In genomic region chr3:40695848-40696247, GRCh38 we compare ENCODE assay signal across 26 cellular contexts.
DNase-seq lines count a peak whose midpoint lies in the region; ATAC-seq, FAIRE-seq and TF ChIP-seq lines count a peak whose summit lies in the region.
"Had no signal": no experiment of that assay in that cellular context is flagged by ENCODE, and none has a peak within 500 bp of the region (broad histone marks: within the 10 kb centered on the region; RNA-seq: fewer than 3 reads in every experiment).

No MANE protein-coding gene starts in this region.

- intact Hi-C loops in Right ventricle myocardium superior (cut with DNase I): no loop called here
- intact Hi-C loops in Right ventricle myocardium inferior (cut with DNase I): no loop called here
- intact Hi-C loops in PC-9 (cut with micrococcal nuclease; ENCODE audit: unreplicated experiment): no loop called here
- intact Hi-C loops in endothelial cell of umbilical vein (cut with micrococcal nuclease): no loop called here

- CTCF ChIA-PET in PC-9 (lab: Charles Lee): no interaction called here
- CTCF ChIA-PET in endothelial cell of umbilical vein (lab: Charles Lee): no interaction called here

- no peaks in the 10 kb centered on the region for H3K9me1 ChIP-seq in endothelial cell of umbilical vein (replicated peaks; ENCODE audit: control insufficient read depth, extremely low read depth, insufficient read depth, low read length)

- H3K4me3 ChIP-seq in GM23338 (no peak overlapping the region), PC-9 (no peak overlapping the region), endothelial cell of umbilical vein (replicated peaks in 1 of 3; ENCODE audit: insufficient read depth in 1 of 3, low read depth in 1 of 3, low read length in 3 of 3) (no peak overlapping the region)
- H3K4me3 ChIP-seq: A549; BLaER1 treated with 17β-estradiol and CSF1 and Interleukin-3, amounts not matched to agents 10 nM and 100 nM; GM12878 had no signal

- dilution Hi-C loops in endothelial cell of umbilical vein (cut with MboI; ENCODE audit: extremely low pct_ligation_motif_present, low sequenced_read_pairs): no loop called here

- no peak for TF ChIP-seq POLR2A in endothelial cell of umbilical vein (IDR thresholded peaks at IDR 0.05; ENCODE audit: low read depth, low read length)

- no peak for FAIRE-seq in endothelial cell of umbilical vein (lab: Jason Lieb, UNC)
- FAIRE-seq: A549, D721Med, GM12878, GM19239, H1 had no signal

- no peak overlapping the region for H3K9ac ChIP-seq in endothelial cell of umbilical vein (replicated peaks; ENCODE audit: extremely low read depth, insufficient read depth, low read length)
- H3K9ac ChIP-seq: BLaER1 treated with 17β-estradiol and CSF1 and Interleukin-3, amounts not matched to agents 10 nM and 100 nM had no signal

- H3K4me1 Mint-ChIP-seq in GM23338 (no peaks in the 10 kb centered on the region), chondrocyte (ENCODE audit: low read depth) (peaks cover 16% of the 10 kb centered on the region)
- H3K4me1 Mint-ChIP-seq: CD8-positive, alpha-beta memory T cell had no signal

- ATAC-seq in Right ventricle myocardium superior (ENCODE audit: poor library complexity): peak; percentile 19
- ATAC-seq in Right ventricle myocardium inferior: no peak
- no peak for ATAC-seq in GM23338
- no peak for ATAC-seq in GM21717 (IDR thresholded peaks at IDR 0.05; ENCODE audit: unreplicated experiment)
- ATAC-seq: A549, GM12878 had no signal

- no peaks in the 10 kb centered on the region for H3K27me3 ChIP-seq in GM23338 (ENCODE audit: insufficient read depth)
- H3K27me3 ChIP-seq in PC-9 (ENCODE audit: insufficient read depth, low read depth): no peaks in the 10 kb centered on the region
- peaks cover 8 to 9% of the 10 kb centered on the region in 2 experiments for H3K27me3 ChIP-seq in endothelial cell of umbilical vein (ENCODE audit: control insufficient read depth in 2 of 2, insufficient read depth in 2 of 2, low read length in 2 of 2)
- H3K27me3 ChIP-seq: BE2C; BLaER1 treated with 17β-estradiol and CSF1 and Interleukin-3, amounts not matched to agents 10 nM and 100 nM had no signal

- H3K9me3 ChIP-seq in PC-9 (ENCODE audit: insufficient read depth, low read depth): no peaks in the 10 kb centered on the region
- H3K9me3 ChIP-seq in endothelial cell of umbilical vein (replicated peaks; ENCODE audit: control insufficient read depth, insufficient read depth, low read length): no peaks in the 10 kb centered on the region
- H3K9me3 ChIP-seq: A549, BE2C had no signal

- TF ChIP-seq CTCF in GM23338 (conservative IDR thresholded peaks at IDR 0.05; ENCODE audit: low read depth in 2 of 2) (no peak), PC-9 (conservative IDR thresholded peaks at IDR 0.05) (no peak), endothelial cell of umbilical vein (IDR thresholded peaks at IDR 0.05; ENCODE audit: extremely low read depth in 1 of 2, insufficient read depth in 1 of 2, low read depth in 1 of 2, low read length in 2 of 2) (no peak), chondrocyte (IDR thresholded peaks at IDR 0.05) (no peak)

- H3K27ac ChIP-seq in GM23338 (ENCODE audit: low read depth) (no peak overlapping the region), PC-9 (no peak overlapping the region), endothelial cell of umbilical vein (ENCODE audit: insufficient read depth, low read depth, low read length) (no peak overlapping the region)
- H3K27ac ChIP-seq: A549; BLaER1 treated with 17β-estradiol and CSF1 and Interleukin-3, amounts not matched to agents 10 nM and 100 nM had no signal

- H3K36me3 Mint-ChIP-seq in GM23338 (ENCODE audit: low read depth) (peaks cover 9% of the 10 kb centered on the region), chondrocyte (ENCODE audit: low read depth) (no peaks in the 10 kb centered on the region)
- H3K36me3 Mint-ChIP-seq: CD14-positive monocyte; CD8-positive, alpha-beta memory T cell had no signal

- no peaks in the 10 kb centered on the region for H3K79me2 ChIP-seq in GM23338 (replicated peaks; ENCODE audit: insufficient read depth)
- H3K79me2 ChIP-seq in PC-9 (ENCODE audit: low read depth): no peaks in the 10 kb centered on the region
- no peaks in the 10 kb centered on the region for H3K79me2 ChIP-seq in endothelial cell of umbilical vein (ENCODE audit: control insufficient read depth, insufficient read depth, low read length)

- H3K9me2 ChIP-seq in GM23338 (ENCODE audit: insufficient read depth): no peaks in the 10 kb centered on the region
- H3K9me2 ChIP-seq in PC-9 (ENCODE audit: insufficient read depth): no peaks in the 10 kb centered on the region

- H4K20me1 ChIP-seq in GM23338 (replicated peaks; ENCODE audit: insufficient read depth): no peaks in the 10 kb centered on the region
- H4K20me1 ChIP-seq in PC-9 (ENCODE audit: insufficient read depth): no peaks in the 10 kb centered on the region
- no peaks in the 10 kb centered on the region for H4K20me1 ChIP-seq in endothelial cell of umbilical vein (replicated peaks; ENCODE audit: control insufficient read depth, extremely low read depth, insufficient read depth, low read length)
- H4K20me1 ChIP-seq: BLaER1 treated with 17β-estradiol and CSF1 and Interleukin-3, amounts not matched to agents 10 nM and 100 nM had no signal

- H3K4me3 Mint-ChIP-seq in GM23338 (no peak overlapping the region), chondrocyte (ENCODE audit: unreplicated experiment) (no peak overlapping the region)
- H3K4me3 Mint-ChIP-seq: CD14-positive monocyte; CD4-positive, alpha-beta T cell; CD8-positive, alpha-beta memory T cell had no signal

- BruUV-seq in PC-9 (replicated peaks; lab: Mats Ljungman, UMichigan) (no TSS peak), endothelial cell of umbilical vein (replicated peaks; lab: Mats Ljungman, UMichigan) (no TSS peak)

- H3F3A ChIP-seq in GM23338 (replicated peaks; ENCODE audit: low read depth) (no peaks in the 10 kb centered on the region), PC-9 (ENCODE audit: insufficient read depth, low read depth) (no peaks in the 10 kb centered on the region)

- H3K27ac Mint-ChIP-seq in GM23338: no peak overlapping the region
- H3K27ac Mint-ChIP-seq in chondrocyte (ENCODE audit: unreplicated experiment): no peak overlapping the region
- H3K27ac Mint-ChIP-seq: CD14-positive monocyte; CD4-positive, alpha-beta T cell had no signal

- DNase-seq in Right ventricle myocardium superior (no peak), Right ventricle myocardium inferior (ENCODE audit: missing footprints) (no peak), GM23338 (ENCODE audit: low spot score) (no peak), PC-9 (no peak), endothelial cell of umbilical vein (ENCODE audit: low read depth, low spot score) (peak; percentile 8), chondrocyte (ENCODE audit: low spot score) (no peak)
- DNase-seq: 8988T; ACHN; AML-193; BE2C; CD4-positive, alpha-beta T cell; CD8-positive, alpha-beta memory T cell; DMS 273 treated with DMSO at 0.1 percent for 48 hours; DMS79; EL; GDM1; H7; HCEC 1CT had no signal

- H3K9me3 Mint-ChIP-seq in GM23338 (peaks cover 11% of the 10 kb centered on the region), chondrocyte (ENCODE audit: low read depth) (no peaks in the 10 kb centered on the region)

- H3K4me2 ChIP-seq in GM23338 (no peak overlapping the region), PC-9 (no peak overlapping the region), endothelial cell of umbilical vein (ENCODE audit: insufficient read depth, low read length) (no peak overlapping the region)
- H3K4me2 ChIP-seq: A549 had no signal

- H3K4me1 ChIP-seq in GM23338 (ENCODE audit: insufficient read depth): no peaks in the 10 kb centered on the region
- no peaks in the 10 kb centered on the region for H3K4me1 ChIP-seq in PC-9 (replicated peaks; ENCODE audit: insufficient read depth)
- no peaks in the 10 kb centered on the region for H3K4me1 ChIP-seq in endothelial cell of umbilical vein (ENCODE audit: control insufficient read depth, extremely low read depth, insufficient read depth, low read length)
- H3K4me1 ChIP-seq: A549, BE2C had no signal

- H3K27me3 Mint-ChIP-seq in GM23338 (ENCODE audit: insufficient read depth, low read depth, poor library complexity) (peaks cover 3% of the 10 kb centered on the region), chondrocyte (ENCODE audit: low read depth) (peaks cover 13% of the 10 kb centered on the region)

- H3K36me3 ChIP-seq in GM23338 (ENCODE audit: insufficient read depth) (peaks cover 5% of the 10 kb centered on the region; the same call in 1 of the 2 replicates), PC-9 (ENCODE audit: low read depth) (no peaks in the 10 kb centered on the region), endothelial cell of umbilical vein (ENCODE audit: control insufficient read depth in 2 of 2, extremely low read depth in 1 of 2, insufficient read depth in 2 of 2, low read length in 2 of 2) (no peaks in the 10 kb centered on the region)
- H3K36me3 ChIP-seq: BE2C; BLaER1 treated with 17β-estradiol and CSF1 and Interleukin-3, amounts not matched to agents 10 nM and 100 nM had no signal

- POLR2A ChIA-PET in PC-9 (lab: Charles Lee; ENCODE audit: unreplicated experiment): no interaction called here
- POLR2A ChIA-PET in endothelial cell of umbilical vein (lab: Charles Lee): no interaction called here

- H2AFZ ChIP-seq in GM23338 (peak overlapping the region; percentile 81; the same call in 1 of the 2 replicates), PC-9 (0 out of 2 replicates have a peak overlapping the region, but pooled peaks have one; percentile 49), endothelial cell of umbilical vein (ENCODE audit: low read depth, low read length) (no peak overlapping the region)

TF ChIP-seq in GM23338, 12 proteins besides CTCF, POLR2A, EP300 and RAD21 (continues in another document):
- no peak for TF ChIP-seq STAT1 (IDR thresholded peaks at IDR 0.05; ENCODE audit: unreplicated experiment)

TF ChIP-seq in endothelial cell of umbilical vein, 7 proteins besides CTCF, POLR2A, EP300 and RAD21:
- TF ChIP-seq MAX (IDR thresholded peaks at IDR 0.05; ENCODE audit: insufficient read depth, insufficient read length): no peak
- no peak for TF ChIP-seq FOS (IDR thresholded peaks at IDR 0.05; ENCODE audit: borderline replicate concordance, insufficient read depth, low read length)
- TF ChIP-seq EZH2 (IDR thresholded peaks at IDR 0.05; ENCODE audit: borderline replicate concordance, low read depth, low read length, severe bottlenecking): no peak
- no peak for TF ChIP-seq MYC (IDR thresholded peaks at IDR 0.05; ENCODE audit: low read depth, low read length)
- TF ChIP-seq GATA2 (IDR thresholded peaks at IDR 0.05; ENCODE audit: insufficient read depth, insufficient read length, low read depth, low read length): no peak
